In genomic region chr9:92759446-92759845, GRCh38 we compare ENCODE assay signal across 24 cellular contexts. TPM values are rescaled to one million over a fixed set of nuclear protein-coding genes. Genes with fewer than 3 reads are reported as not detected.
DNase-seq lines count a peak whose midpoint lies in the region; ATAC-seq, FAIRE-seq and TF ChIP-seq lines count a peak whose summit lies in the region.
"Had no signal": no experiment of that assay in that cellular context is flagged by ENCODE, and none has a peak within 500 bp of the region (broad histone marks: within the 10 kb centered on the region; RNA-seq: fewer than 3 reads in every experiment).

No MANE protein-coding gene starts in this region.

- no peak for DNase-seq in natural killer cell
- DNase-seq in natural killer cell treated with Interleukin-12 subunit alpha and Interleukin-12 subunit beta and Interleukin-15 and Interleukin-18, amount 100 ng/mL, for 72 hours (ENCODE audit: low spot score) = no peak
- no peak for DNase-seq in naive thymus-derived CD8-positive, alpha-beta T cell
- no peak for DNase-seq in NCI-H2107 treated with DMSO at 0.1 percent for 48 hours (lab: John Stamatoyannopoulos, UW; ENCODE audit: unreplicated experiment)
- no peak for DNase-seq in GM19239 (ENCODE audit: insufficient read length, low spot score)
- no peak for DNase-seq in stimulated activated CD4-positive, alpha-beta T cell treated with anti-CD3 and anti-CD28 coated beads, Interleukin-4, amount 100 ng/mL, for 1 hour
- DNase-seq in stimulated activated CD8-positive, alpha-beta memory T cell treated with anti-CD3 and anti-CD28 coated beads, Interleukin-4, amount 100 ng/mL, for 48 hours = no peak
- DNase-seq: activated naive CD4-positive, alpha-beta T cell; activated T-cell treated with anti-CD3 and anti-CD28 coated beads, Interleukin-2, amount 50 U/mL, for 24 hours; amniotic stem cell; effector CD8-positive, alpha-beta T cell; EL; erythroblast; foreskin keratinocyte; KBM-7; NCI-H1436 treated with DMSO at 0.1 percent for 48 hours; NCI-H510A; SJCRH30; T-helper 1 cell had no signal

- POLR2A ChIA-PET in naive thymus-derived CD8-positive, alpha-beta T cell (lab: Charles Lee) = no interaction called here

- no peak for TF ChIP-seq CTCF in natural killer cell (IDR thresholded peaks at IDR 0.05)

- H3K4me3 Mint-ChIP-seq in natural killer cell = no peak overlapping the region
- H3K4me3 Mint-ChIP-seq in natural killer cell treated with Interleukin-12 subunit alpha and Interleukin-12 subunit beta and Interleukin-15 and Interleukin-18, amount 100 ng/mL, for 72 hours = no peak overlapping the region
- no peak overlapping the region for H3K4me3 Mint-ChIP-seq in dendritic cell treated with granulocyte-macrophage colony-stimulating factor and Interleukin-4, amounts not matched to agents 40 ng/mL and 50 ng/mL, for 4 days
- no peak overlapping the region for H3K4me3 Mint-ChIP-seq in naive thymus-derived CD8-positive, alpha-beta T cell
- H3K4me3 Mint-ChIP-seq: activated T-cell treated with anti-CD3 and anti-CD28 coated beads, Interleukin-2, amount 50 U/mL, for 24 hours had no signal

- ATAC-seq in natural killer cell = no peak
- ATAC-seq in natural killer cell treated with Interleukin-12 subunit alpha and Interleukin-12 subunit beta and Interleukin-15 and Interleukin-18, amount 100 ng/mL, for 72 hours = no peak
- no peak for ATAC-seq in naive thymus-derived CD8-positive, alpha-beta T cell
- ATAC-seq: activated CD4-positive, CD25-positive, alpha-beta regulatory T cell treated with anti-CD3 and anti-CD28 coated beads, Interleukin-2, amount 50 U/mL, for 24 hours; foreskin keratinocyte; Panc1 had no signal

- H3K27ac Mint-ChIP-seq in natural killer cell = peak overlapping the region; percentile 67 to 89
- H3K27ac Mint-ChIP-seq in natural killer cell treated with Interleukin-12 subunit alpha and Interleukin-12 subunit beta and Interleukin-15 and Interleukin-18, amount 100 ng/mL, for 72 hours = peak overlapping the region in 1 of 2 donors; percentile 45
- H3K27ac Mint-ChIP-seq in dendritic cell treated with granulocyte-macrophage colony-stimulating factor and Interleukin-4, amounts not matched to agents 40 ng/mL and 50 ng/mL, for 4 days = peak overlapping the region; percentile 60
- H3K27ac Mint-ChIP-seq in naive thymus-derived CD8-positive, alpha-beta T cell = peak overlapping the region in 8 of 10 donors; percentile 24 to 71 (median 54)
- H3K27ac Mint-ChIP-seq: activated T-cell treated with anti-CD3 and anti-CD28 coated beads, Interleukin-2, amount 50 U/mL, for 24 hours; progenitor cell of endocrine pancreas had no signal

- no peaks in the 10 kb centered on the region for H3K27me3 Mint-ChIP-seq in natural killer cell (ENCODE audit: low read depth in 2 of 2)
- no peaks in the 10 kb centered on the region for H3K27me3 Mint-ChIP-seq in natural killer cell treated with Interleukin-12 subunit alpha and Interleukin-12 subunit beta and Interleukin-15 and Interleukin-18, amount 100 ng/mL, for 72 hours
- no peaks in the 10 kb centered on the region for H3K27me3 Mint-ChIP-seq in dendritic cell treated with granulocyte-macrophage colony-stimulating factor and Interleukin-4, amounts not matched to agents 40 ng/mL and 50 ng/mL, for 4 days
- no peaks in the 10 kb centered on the region for H3K27me3 Mint-ChIP-seq in naive thymus-derived CD8-positive, alpha-beta T cell
- H3K27me3 Mint-ChIP-seq: activated T-cell treated with anti-CD3 and anti-CD28 coated beads, Interleukin-2, amount 50 U/mL, for 24 hours; progenitor cell of endocrine pancreas had no signal

- H3K36me3 Mint-ChIP-seq in natural killer cell = no peaks in the 10 kb centered on the region
- H3K36me3 Mint-ChIP-seq in natural killer cell treated with Interleukin-12 subunit alpha and Interleukin-12 subunit beta and Interleukin-15 and Interleukin-18, amount 100 ng/mL, for 72 hours = no peaks in the 10 kb centered on the region
- H3K36me3 Mint-ChIP-seq in dendritic cell treated with granulocyte-macrophage colony-stimulating factor and Interleukin-4, amounts not matched to agents 40 ng/mL and 50 ng/mL, for 4 days (ENCODE audit: low read depth) = peaks cover 18% of the 10 kb centered on the region
- peaks cover 0 to 12% (median 4%) of the 10 kb centered on the region in 3 donors for H3K36me3 Mint-ChIP-seq in naive thymus-derived CD8-positive, alpha-beta T cell

- no peak for FAIRE-seq in GM19239 (lab: Jason Lieb, UNC)
- FAIRE-seq: urothelium cell line had no signal

- peaks cover 32 to 53% of the 10 kb centered on the region in 2 donors for H3K4me1 Mint-ChIP-seq in natural killer cell
- peaks cover 31 to 35% of the 10 kb centered on the region in 2 donors for H3K4me1 Mint-ChIP-seq in natural killer cell treated with Interleukin-12 subunit alpha and Interleukin-12 subunit beta and Interleukin-15 and Interleukin-18, amount 100 ng/mL, for 72 hours (ENCODE audit: low read depth in 2 of 2)
- H3K4me1 Mint-ChIP-seq in dendritic cell treated with granulocyte-macrophage colony-stimulating factor and Interleukin-4, amounts not matched to agents 40 ng/mL and 50 ng/mL, for 4 days (ENCODE audit: low read depth) = peaks cover 73% of the 10 kb centered on the region
- peaks cover 33 to 69% (median 56%) of the 10 kb centered on the region in 4 donors for H3K4me1 Mint-ChIP-seq in naive thymus-derived CD8-positive, alpha-beta T cell

- H3K9me3 Mint-ChIP-seq in natural killer cell = peaks cover 0 to 3% of the 10 kb centered on the region in 2 donors
- no peaks in the 10 kb centered on the region for H3K9me3 Mint-ChIP-seq in natural killer cell treated with Interleukin-12 subunit alpha and Interleukin-12 subunit beta and Interleukin-15 and Interleukin-18, amount 100 ng/mL, for 72 hours
- H3K9me3 Mint-ChIP-seq in dendritic cell treated with granulocyte-macrophage colony-stimulating factor and Interleukin-4, amounts not matched to agents 40 ng/mL and 50 ng/mL, for 4 days = no peaks in the 10 kb centered on the region
- H3K9me3 Mint-ChIP-seq in naive thymus-derived CD8-positive, alpha-beta T cell = peaks cover 0 to 7% (median 0%) of the 10 kb centered on the region in 9 donors
- H3K9me3 Mint-ChIP-seq: activated T-cell treated with anti-CD3 and anti-CD28 coated beads, Interleukin-2, amount 50 U/mL, for 24 hours had no signal

- intact Hi-C loops in natural killer cell (cut with micrococcal nuclease) = no loop called here
- intact Hi-C loops in dendritic cell treated with granulocyte-macrophage colony-stimulating factor and Interleukin-4, amounts not matched to agents 40 ng/mL and 50 ng/mL, for 4 days (cut with micrococcal nuclease) = no loop called here

RNA-seq across cellular contexts. Expression of gene BICD2, which starts 5.2 kb away (rescaled TPM):
- 10 to 100 TPM; 27.0 to 39.7 (median 39.7) TPM for total RNA-seq in natural killer cell
- 10 to 100 TPM; 31.8 to 37.9 TPM for total RNA-seq in natural killer cell treated with Interleukin-12 subunit alpha and Interleukin-12 subunit beta and Interleukin-15 and Interleukin-18, amount 100 ng/mL, for 72 hours
- 10 to 100 TPM; 28.3 to 29.1 TPM for total RNA-seq in naive thymus-derived CD8-positive, alpha-beta T cell
- 10 to 100 TPM in 2 of 3 donors, 1 to 10 TPM in 1; 5.9 to 20.1 (median 10.1) TPM for polyA plus RNA-seq in naive thymus-derived CD8-positive, alpha-beta T cell
